24 cellular contexts compared by ENCODE assay signal in the genomic region with DNA sequence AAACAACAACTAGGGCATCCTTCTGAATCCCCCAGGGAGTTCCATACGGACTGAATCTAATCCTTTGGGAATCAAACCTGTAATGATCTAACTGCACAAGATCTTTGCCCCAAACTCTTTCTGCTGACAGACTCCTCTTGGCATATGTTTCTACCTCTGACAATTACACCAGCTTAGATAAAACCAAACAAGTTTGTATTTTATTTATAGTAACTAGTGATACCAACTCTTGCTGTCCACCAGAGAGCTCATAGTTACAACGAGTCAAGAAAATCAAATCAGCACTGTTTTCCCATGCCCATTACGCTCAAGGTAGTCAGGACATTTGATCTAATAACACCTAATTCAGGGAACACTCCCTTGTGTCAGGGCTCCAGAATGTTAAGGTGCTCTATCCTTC.
"Had no signal": no experiment of that assay in that cellular context is flagged by ENCODE, and none has a peak within 500 bp of the region (broad histone marks: within the 10 kb centered on the region; RNA-seq: fewer than 3 reads in every experiment).

No MANE protein-coding gene starts in this region.

- H3K27ac ChIP-seq: neural progenitor cell, ovary, parathyroid adenoma, psoas muscle, right lobe of liver, sigmoid colon, stomach, thoracic aorta, thyroid gland, tibial nerve, upper lobe of left lung, vagina had no signal

- H3K9me3 ChIP-seq: ovary, psoas muscle, right lobe of liver, sigmoid colon, stomach, thoracic aorta, thyroid gland, tibial nerve, upper lobe of left lung, vagina had no signal

- DNase-seq: natural killer cell; occipital lobe; ovary; posterior cingulate gyrus; psoas muscle; right cardiac atrium; right lobe of liver; sigmoid colon; small intestine; stimulated activated CD4-positive, alpha-beta T cell treated with anti-CD3 and anti-CD28 coated beads, Interleukin-15, amount 100 ng/mL, for 24 hours; stimulated activated CD4-positive, alpha-beta T cell treated with anti-CD3 and anti-CD28 coated beads, Interleukin-2, amount 100 ng/mL, for 24 hours; stimulated activated CD4-positive, alpha-beta T cell treated with anti-CD3 and anti-CD28 coated beads, Interleukin-2, amount 100 ng/mL, for 48 hours; stimulated activated CD4-positive, alpha-beta T cell treated with anti-CD3 and anti-CD28 coated beads, Interleukin-4, amount 100 ng/mL, for 24 hours; stimulated activated naive B cell treated with anti-CD40 and anti-IgM and Interleukin-4, amounts not matched to agents 10 μg/mL and 1 μg/mL and 100 μg/mL, for 72 hours; stimulated activated naive CD4-positive, alpha-beta T cell treated with Interleukin-2 at 50 U/mL for 16 hours; stomach; thyroid gland; trophoblast cell; upper lobe of left lung had no signal

- H3K27me3 ChIP-seq: ovary, right lobe of liver, sigmoid colon, stomach, thyroid gland, tibial nerve, upper lobe of left lung, vagina had no signal

- ATAC-seq: natural killer cell; psoas muscle; right cardiac atrium; right lobe of liver; stimulated activated naive B cell treated with anti-CD40 and anti-IgM and Interleukin-4, amounts not matched to agents 10 μg/mL and 1 μg/mL and 100 μg/mL, for 72 hours had no signal

- H3K36me3 ChIP-seq: neural progenitor cell, ovary, right lobe of liver, sigmoid colon, stomach, thoracic aorta, thyroid gland, tibial nerve, upper lobe of left lung, vagina had no signal

- H3K4me1 ChIP-seq: psoas muscle, sigmoid colon, stomach, thyroid gland, tibial nerve, upper lobe of left lung, vagina had no signal

- H3K4me3 ChIP-seq: neural progenitor cell, ovary, psoas muscle, right lobe of liver, sigmoid colon, stomach, thoracic aorta, thyroid gland, tibial nerve, upper lobe of left lung, vagina had no signal
